ENCODE assay signal across 27 cellular contexts in the genomic region with DNA sequence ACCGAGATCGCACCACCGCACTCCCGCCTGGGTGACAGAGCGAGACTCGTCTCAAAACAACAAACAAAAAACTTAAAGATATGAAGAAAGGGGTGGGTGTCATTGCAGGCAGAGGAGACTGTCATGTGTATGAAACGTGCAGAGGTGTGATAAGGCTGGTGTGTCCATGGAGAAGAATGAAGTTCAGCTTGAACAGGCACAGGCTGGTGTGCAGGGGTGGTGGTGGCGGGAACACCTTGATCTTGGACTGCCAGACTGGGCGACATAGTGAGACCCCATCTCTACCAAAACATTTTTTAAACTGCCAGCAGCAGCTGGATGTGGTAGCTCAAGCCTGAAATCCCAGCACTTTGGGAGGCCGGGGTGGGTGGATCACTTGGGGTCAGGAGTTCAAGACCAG.
DNase-seq lines count a peak whose midpoint lies in the region; ATAC-seq and TF ChIP-seq lines count a peak whose summit lies in the region.
"Had no signal": no experiment of that assay in that cellular context is flagged by ENCODE, and none has a peak within 500 bp of the region (broad histone marks: within the 10 kb centered on the region; RNA-seq: fewer than 3 reads in every experiment).

No MANE protein-coding gene starts in this region.

- H3K79me1 ChIP-seq in mesenchymal stem cell (replicated peaks; ENCODE audit: low read length, poor library complexity, severe bottlenecking) = peaks cover 1% of the 10 kb centered on the region

- in situ Hi-C loops in Panc1 (cut with HindIII; ENCODE audit: low pct_unique_long_range_greater_than_20kb, low sequenced_read_pairs) (no loop called here), brain microvascular endothelial cell (cut with HindIII; ENCODE audit: low pct_ligation_motif_present, low sequenced_read_pairs) (no loop called here)

- POLR2A ChIA-PET in Panc1 (lab: Charles Lee) = no interaction called here

- H3K9me3 ChIP-seq in Panc1 (ENCODE audit: control insufficient read depth, insufficient read depth, low read depth, low read length) (no peaks in the 10 kb centered on the region), mesenchymal stem cell (ENCODE audit: control insufficient read depth, low read length) (no peaks in the 10 kb centered on the region)
- H3K9me3 ChIP-seq: lower lobe of right lung, Peyer's patch, testis had no signal

- H3K4me3 ChIP-seq in ACC112 (ENCODE audit: low read depth, low read length) = no peak overlapping the region
- no peak overlapping the region for H3K4me3 ChIP-seq in Panc1 (ENCODE audit: low read depth in 2 of 2, low read length in 2 of 2)
- H3K4me3 ChIP-seq in brain microvascular endothelial cell (ENCODE audit: low read depth, low read length) = no peak overlapping the region
- no peak overlapping the region for H3K4me3 ChIP-seq in mesenchymal stem cell (ENCODE audit: insufficient read depth in 1 of 2, low read depth in 1 of 2, low read length in 2 of 2)
- H3K4me3 ChIP-seq: lower lobe of right lung, Peyer's patch, testis had no signal

- H2BK120ac ChIP-seq in mesenchymal stem cell (ENCODE audit: low read depth, low read length) = no peak overlapping the region

- H2BK15ac ChIP-seq in mesenchymal stem cell (ENCODE audit: low read depth, poor library complexity, severe bottlenecking) = no peak overlapping the region

- DNase-seq in Panc1 (ENCODE audit: low read depth, low spot score) (no peak), brain microvascular endothelial cell (no peak), mesenchymal stem cell (no peak), AG08395 (ENCODE audit: low spot score) (no peak), cerebellum (ENCODE audit: low spot score) (no peak), head of caudate nucleus (no peak)
- DNase-seq: activated CD4-positive, alpha-beta memory T cell treated with anti-CD3 and anti-CD28 coated beads, Interleukin-2, amount 10 ng/mL, durations not matched to agents 7 days and 5 days; activated CD4-positive, alpha-beta T cell treated with anti-CD3 and anti-CD28 coated beads for 1 hour; activated CD8-positive, alpha-beta memory T cell treated with anti-CD3 and anti-CD28 coated beads, Interleukin-2, amount 50 U/mL, for 48 hours; anterior cingulate cortex; CD8-positive, alpha-beta T cell; central memory CD4-positive, alpha-beta T cell; dermis blood vessel endothelial cell; GOT3; lower lobe of right lung; NCI-H1930; NCI-H526; nephron progenitor cell; NK-92 treated with Interleukin-12 subunit alpha and Interleukin-12 subunit beta, amount 100 ng/mL, for 24 hours; right cardiac atrium; stimulated activated CD4-positive, alpha-beta T cell treated with anti-CD3 and anti-CD28 coated beads, Interleukin-4, amount 100 ng/mL, for 4 hours; stimulated activated naive CD4-positive, alpha-beta T cell treated with Interleukin-2 at 50 U/mL for 16 hours; T-helper 1 cell; testis had no signal

- no peak overlapping the region for H4K8ac ChIP-seq in mesenchymal stem cell (ENCODE audit: low read length)

- no peak overlapping the region for H3K4ac ChIP-seq in mesenchymal stem cell (ENCODE audit: low read depth in 1 of 2, low read length in 2 of 2)

- no peak for TF ChIP-seq CTCF in Panc1 (IDR thresholded peaks at IDR 0.05)
- no peak for TF ChIP-seq CTCF in brain microvascular endothelial cell (IDR thresholded peaks at IDR 0.05; ENCODE audit: low read depth, low read length, missing control alignments)

- H3K4me1 ChIP-seq in ACC112 (ENCODE audit: control insufficient read depth, insufficient read depth, low read length, unreplicated experiment) (peaks cover 33% of the 10 kb centered on the region), Panc1 (ENCODE audit: control insufficient read depth, insufficient read depth, low read length) (peaks cover 13% of the 10 kb centered on the region), mesenchymal stem cell (ENCODE audit: control insufficient read depth, insufficient read depth, low read depth, low read length) (peaks cover 3% of the 10 kb centered on the region)
- H3K4me1 ChIP-seq: lower lobe of right lung, testis had no signal

- H2BK5ac ChIP-seq in mesenchymal stem cell (ENCODE audit: low read depth, low read length, poor library complexity, severe bottlenecking) = no peak overlapping the region

- no TSS peak for BruUV-seq in Panc1 (replicated peaks; lab: Mats Ljungman, UMichigan)

- CTCF ChIA-PET in Panc1 (lab: Charles Lee) = no interaction called here

- H3K27me3 ChIP-seq in ACC112 (ENCODE audit: insufficient read depth, low read length) = no peaks in the 10 kb centered on the region
- no peaks in the 10 kb centered on the region for H3K27me3 ChIP-seq in Panc1 (ENCODE audit: control insufficient read depth, insufficient read depth, low read length)
- H3K27me3 ChIP-seq in brain microvascular endothelial cell (replicated peaks) = no peaks in the 10 kb centered on the region
- no peaks in the 10 kb centered on the region for H3K27me3 ChIP-seq in mesenchymal stem cell (ENCODE audit: control insufficient read depth in 1 of 2, insufficient read depth in 1 of 2, low read length in 2 of 2)
- H3K27me3 ChIP-seq: Peyer's patch, testis had no signal

- no peak overlapping the region for H2BK12ac ChIP-seq in mesenchymal stem cell (ENCODE audit: low read length in 2 of 2)

- H2AFZ ChIP-seq in ACC112 (ENCODE audit: low read length, unreplicated experiment) (no peak overlapping the region), mesenchymal stem cell (ENCODE audit: low read depth, low read length) (no peak overlapping the region)

- no peak overlapping the region for H3K9ac ChIP-seq in mesenchymal stem cell (ENCODE audit: low read length)

- H3K79me2 ChIP-seq in ACC112 (ENCODE audit: control insufficient read depth, insufficient read depth, low read length, unreplicated experiment) = no peaks in the 10 kb centered on the region

- H3K27ac ChIP-seq in ACC112 (ENCODE audit: low read depth, low read length) (peak overlapping the region; percentile 96), Panc1 (ENCODE audit: low read length) (peak overlapping the region; percentile 40; the same call in 1 of the 2 replicates), brain microvascular endothelial cell (peak overlapping the region; percentile 91), mesenchymal stem cell (ENCODE audit: low read length, poor library complexity, severe bottlenecking) (peak overlapping the region; percentile 94)
- H3K27ac ChIP-seq: lower lobe of right lung, testis had no signal

- no peak overlapping the region for H3K14ac ChIP-seq in mesenchymal stem cell (ENCODE audit: low read length in 2 of 2)

- 100% methylated on average over 7 of the region's 10 CpGs for WGBS in mesenchymal stem cell

- ATAC-seq in Panc1 (no peak), HG02870 (IDR thresholded peaks at IDR 0.05; ENCODE audit: unreplicated experiment) (no peak)
- ATAC-seq: CD8-positive, alpha-beta T cell had no signal

- no peak overlapping the region for H3K4me2 ChIP-seq in mesenchymal stem cell (ENCODE audit: low read length, poor library complexity, severe bottlenecking)

- H3K18ac ChIP-seq in mesenchymal stem cell (ENCODE audit: low read depth in 1 of 2, low read length in 2 of 2) = no peak overlapping the region

- H3K36me3 ChIP-seq in ACC112 (ENCODE audit: insufficient read depth, low read length) (no peaks in the 10 kb centered on the region), Panc1 (ENCODE audit: control insufficient read depth, insufficient read depth, low read length) (no peaks in the 10 kb centered on the region), brain microvascular endothelial cell (replicated peaks) (no peaks in the 10 kb centered on the region), mesenchymal stem cell (ENCODE audit: control insufficient read depth in 1 of 2, insufficient read depth in 2 of 2, low read depth in 1 of 2, low read length in 2 of 2) (no peaks in the 10 kb centered on the region)
- H3K36me3 ChIP-seq: lower lobe of right lung, Peyer's patch had no signal

- peak overlapping the region; percentile 95 for H2AK5ac ChIP-seq in mesenchymal stem cell (ENCODE audit: low read length, severe bottlenecking)

- intact Hi-C loops in Panc1 (cut with micrococcal nuclease; ENCODE audit: unreplicated experiment) = no loop called here
- intact Hi-C loops in head of caudate nucleus (cut with DNase I) = no loop called here

- H3K23ac ChIP-seq in mesenchymal stem cell (ENCODE audit: low read length in 2 of 2) = no peak overlapping the region

- no peak overlapping the region for H4K91ac ChIP-seq in mesenchymal stem cell (ENCODE audit: low read length)

Comparison
In these comparisons a context has a peak if more than half of its experiments do, and no peak if none do; other contexts are left out.
1. H3K27ac ChIP-seq: peak in every context shown above with its lines; median percentile 96 in ACC112; 94 in mesenchymal stem cell; 91 in brain microvascular endothelial cell; 40 in Panc1.